In the genomic region with DNA sequence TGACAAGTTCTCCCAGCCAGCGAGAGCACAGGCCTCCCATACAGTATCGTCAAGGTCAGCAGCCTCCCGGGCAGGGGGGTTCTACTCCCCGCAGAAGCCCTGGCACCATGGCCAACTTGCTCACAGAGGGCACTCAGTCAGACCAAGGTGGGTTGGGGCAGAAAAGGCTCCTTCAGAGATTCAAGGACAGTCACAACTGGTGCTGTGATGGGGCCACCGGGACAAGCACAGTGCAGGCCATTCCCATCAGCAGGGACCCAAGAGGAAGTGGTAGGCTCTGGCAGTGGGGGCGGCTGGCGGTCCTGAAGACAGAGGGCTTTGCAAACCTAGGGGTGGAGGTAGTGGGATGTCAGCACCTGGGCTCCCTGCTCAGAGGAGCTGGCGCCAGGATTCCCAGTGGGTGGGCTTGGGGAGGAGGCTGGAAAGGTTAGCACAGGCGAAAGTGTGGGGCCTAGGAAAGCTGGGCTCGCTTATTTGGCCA, we compare ENCODE assay signal across 8 cellular contexts. TPM values are rescaled to one million over a fixed set of nuclear protein-coding genes. Genes with fewer than 3 reads are reported as not detected.
DNase-seq lines count a peak whose midpoint lies in the region; ATAC-seq, FAIRE-seq and TF ChIP-seq lines count a peak whose summit lies in the region.

No MANE protein-coding gene starts in this region.

- POLR2A ChIA-PET in CD4-positive, alpha-beta memory T cell (lab: Charles Lee; ENCODE audit: partially characterized antibody): interaction anchor here (0.9 to 22.2 kb wide), 19 partner anchors 9 to 160 kb away, joined by 3 to 3839 read pairs (median 7); partner anchors contain the start of genes FAM89B, FRMD8, MALAT1 and NEAT1
- POLR2A ChIA-PET in K562 (lab: Yijun Ruan, JAX): interaction anchor here (0.6 to 17.3 kb wide), 11 partner anchors 8 to 93 kb away, joined by 3 to 1349 read pairs (median 5); partner anchors contain the start of genes MALAT1 and NEAT1

- H3K9me3 Mint-ChIP-seq in CD4-positive, alpha-beta memory T cell: peaks cover 0 to 1% (median 0%) of the 10 kb centered on the region in 8 donors

- TF ChIP-seq CTCF in K562 (IDR thresholded peaks at IDR 0.05 in 2 of 3, conservative IDR thresholded peaks at IDR 0.05 in 1 of 3; ENCODE audit: insufficient read depth in 2 of 3, low read depth in 1 of 3, low read length in 3 of 3) (no peak), left lung (IDR thresholded peaks at IDR 0.05) (no peak)

- no peak for FAIRE-seq in K562 (lab: Jason Lieb, UNC)

- TF ChIP-seq POLR2A in K562 (conservative IDR thresholded peaks at IDR 0.05): no peak

- CTCF ChIA-PET in CD4-positive, alpha-beta memory T cell (lab: Charles Lee; ENCODE audit: partially characterized antibody): interaction anchor here (0.8 to 12.6 kb wide), 23 partner anchors 8 to 92 kb away, joined by 3 to 192 read pairs (median 10); partner anchors contain the start of genes FRMD8, MALAT1 and SLC25A45
- CTCF ChIA-PET in K562 (lab: Yijun Ruan, JAX; ENCODE audit: low intra/inter-chr PET ratio): interaction anchor here (0.9 to 1.7 kb wide), 5 partner anchors 16 to 94 kb away, joined by 3 to 21 read pairs (median 6); partner anchors contain the start of gene SLC25A45

- ATAC-seq in K562: no peak
- ATAC-seq in left lung: no peak
- ATAC-seq in HG03354 (IDR thresholded peaks at IDR 0.05; ENCODE audit: poor library complexity, severe bottlenecking, unreplicated experiment): no peak

- H3K27ac Mint-ChIP-seq in CD4-positive, alpha-beta memory T cell: peak overlapping the region; percentile 93 to 100 (median 96)

- 57% methylated on average over 10 of the region's 10 CpGs for WGBS in K562 (ENCODE audit: insufficient coverage, low coverage, missing lambda C conversion rate)

- peaks cover 57% of the 10 kb centered on the region for H3K4me1 ChIP-seq in CD4-positive, alpha-beta memory T cell (ENCODE audit: insufficient read depth, low read length)
- H3K4me1 ChIP-seq in K562 (replicated peaks in 1 of 2; ENCODE audit: control insufficient read depth in 2 of 2, insufficient read depth in 2 of 2, low read length in 2 of 2) (peaks cover 51 to 66% of the 10 kb centered on the region in 2 experiments), left lung (peaks cover 49 to 63% of the 10 kb centered on the region in 2 donors)

- no peak overlapping the region for H2AFZ ChIP-seq in K562 (ENCODE audit: low read depth, low read length)

- intact Hi-C loops in CD4-positive, alpha-beta memory T cell (cut with micrococcal nuclease): loop anchor here (2.0 to 5.0 kb wide), 2 partner anchors 50 to 60 kb away; no protein-coding TSS in a partner anchor
- intact Hi-C loops in K562 (cut with micrococcal nuclease) (loop anchor here (2.0 kb wide), 1 partner anchor 50 kb away; no protein-coding TSS in a partner anchor), left lung (cut with DNase I) (loop anchor here in 1 of 2 donors (5.0 kb wide), 1 partner anchor 90 kb away; no protein-coding TSS in a partner anchor)

- BruUV-seq in K562 (replicated peaks; lab: Mats Ljungman, UMichigan): no TSS peak

- no peak for TF ChIP-seq RAD21 in K562 (CRISPR knock-in tag; conservative IDR thresholded peaks at IDR 0.05 in 1 of 2, IDR thresholded peaks at IDR 0.05 in 1 of 2)

- H3K4me1 Mint-ChIP-seq in CD4-positive, alpha-beta memory T cell: peaks cover 30 to 65% (median 42%) of the 10 kb centered on the region in 4 donors

- DNase-seq in CD4-positive, alpha-beta memory T cell: peak in 2 of 5 donors; percentile 10 to 29
- DNase-seq in NAMALWA (ENCODE audit: low spot score) (peak; percentile 56), K562 (ENCODE audit: extremely low read depth in 1 of 4, low spot score in 3 of 4) (no peak), left lung (peak; percentile 61 to 86), superior temporal gyrus (ENCODE audit: extremely low spot score) (peak; percentile 27), SKM-1 (lab: John Stamatoyannopoulos, UW; ENCODE audit: unreplicated experiment) (no peak)
- no peak for DNase-seq in effector CD8-positive, alpha-beta T cell (lab: John Stamatoyannopoulos, UW)

- H3K9ac ChIP-seq in K562 (ENCODE audit: insufficient read depth in 1 of 2, low read depth in 2 of 2, low read length in 2 of 2): peak overlapping the region; percentile 88 to 98

- no peaks in the 10 kb centered on the region for H3K9me3 ChIP-seq in CD4-positive, alpha-beta memory T cell (ENCODE audit: control insufficient read depth in 1 of 2, low read length in 2 of 2)
- no peaks in the 10 kb centered on the region for H3K9me3 ChIP-seq in K562 (replicated peaks; ENCODE audit: control insufficient read depth, insufficient read depth, low read depth, low read length)
- H3K9me3 ChIP-seq in left lung: no peaks in the 10 kb centered on the region

- peaks cover 7% of the 10 kb centered on the region for H3K36me3 ChIP-seq in CD4-positive, alpha-beta memory T cell (ENCODE audit: insufficient read depth, low read length)
- H3K36me3 ChIP-seq in K562 (ENCODE audit: control insufficient read depth, insufficient read depth, low read length) (peaks cover 9% of the 10 kb centered on the region; the same call in 1 of the 3 replicates), left lung (peaks cover 0 to 18% of the 10 kb centered on the region in 2 donors)

- H3K9me1 ChIP-seq in K562 (ENCODE audit: control insufficient read depth, insufficient read depth, low read length): no peaks in the 10 kb centered on the region

- peak overlapping the region; percentile 91 for H3K4me2 ChIP-seq in K562 (ENCODE audit: insufficient read depth, low read length)

- H3K27me3 ChIP-seq in CD4-positive, alpha-beta memory T cell (ENCODE audit: insufficient read depth, low read length): no peaks in the 10 kb centered on the region
- H3K27me3 ChIP-seq in K562 (ENCODE audit: control insufficient read depth in 2 of 2, insufficient read depth in 2 of 2, low read length in 2 of 2): no peaks in the 10 kb centered on the region
- H3K27me3 ChIP-seq in left lung: no peaks in the 10 kb centered on the region

- H3K27ac ChIP-seq in CD4-positive, alpha-beta memory T cell (ENCODE audit: low read depth, low read length): peak overlapping the region; percentile 98
- peak overlapping the region; percentile 98 for H3K27ac ChIP-seq in K562 (ENCODE audit: extremely low read depth, low read depth, low read length)
- peak overlapping the region; percentile 99 to 100 for H3K27ac ChIP-seq in left lung

- H4K20me1 ChIP-seq in K562 (replicated peaks; ENCODE audit: control insufficient read depth, insufficient read depth, low read length): no peaks in the 10 kb centered on the region

- H3K27me3 Mint-ChIP-seq in CD4-positive, alpha-beta memory T cell: peaks cover 0 to 2% of the 10 kb centered on the region in 2 donors

- peak overlapping the region; percentile 92 to 97 (median 95) for H3K4me3 Mint-ChIP-seq in CD4-positive, alpha-beta memory T cell

- in situ Hi-C loops in K562 (cut with MboI): loop anchor here (5.0 kb wide), 1 partner anchor 95 kb away; no protein-coding TSS in a partner anchor

- H3K79me2 ChIP-seq in K562 (ENCODE audit: control insufficient read depth, insufficient read depth, low read length): peaks cover 57% of the 10 kb centered on the region

- no peak for TF ChIP-seq EP300 in K562 (IDR thresholded peaks at IDR 0.05; ENCODE audit: low read length)

- peak overlapping the region; percentile 86 to 95 for H3K4me3 ChIP-seq in CD4-positive, alpha-beta memory T cell (ENCODE audit: low read length in 2 of 2)
- H3K4me3 ChIP-seq in K562 (peak overlapping the region; percentile 4; the same call in 1 of the 2 replicates), left lung (peak overlapping the region in 1 of 2 donors; percentile 80)

- H3K36me3 Mint-ChIP-seq in CD4-positive, alpha-beta memory T cell: peaks cover 0 to 18% of the 10 kb centered on the region in 2 donors

RNA-seq across cellular contexts. Expression of gene NEAT1, which starts 5.3 kb away (rescaled TPM):
- 100 to 1,000 TPM; 685 to 687 TPM for total RNA-seq in CD4-positive, alpha-beta memory T cell
- polyA plus RNA-seq in CD4-positive, alpha-beta memory T cell: 1 to 10 TPM; 2.3 to 4.0 TPM
- total RNA-seq in K562 (2011; cell fraction: chromatin; rRNA removed; ENCODE audit: low replicate concordance): 684 and 1,510 TPM in 2 replicates
- total RNA-seq in K562 (2011; cell fraction: nucleolus; rRNA removed): 291 and 321 TPM in 2 replicates
- 737 and 1,283 TPM in 2 replicates for total RNA-seq in K562 (2011; cell fraction: nucleoplasm; rRNA removed)
- total RNA-seq in K562 (2014; rRNA removed) (15.2 and 20.1 TPM in 2 replicates), K562 (2014; rRNA removed; fragmentation: Illumina TruSeq; extraction: Trizol) (62.8 and 76.9 TPM in 2 replicates), K562 (2015; rRNA removed; fragmentation: Illumina TruSeq; extraction: Trizol) (26.3 and 31.5 TPM in 2 replicates), K562 (2021) (129 and 208 TPM in 2 replicates), left lung (1,000 to 10,000 TPM; 1,146 to 1,441 TPM)
- polyA plus RNA-seq in K562 (2011; rRNA removed) (56.2 and 171 TPM in 2 replicates), K562 (2014; fragmentation: Illumina TruSeq; extraction: Trizol) (137 and 146 TPM in 2 replicates), K562 (2014; fragmentation: Nextera tagmentation; extraction: Ambion mirVana) (10 to 100 TPM; 22.8 to 30.1 TPM), K562 (2014; rRNA removed) (382 and 389 TPM in 2 replicates)
- polyA plus RNA-seq in K562 (2011; cell fraction: cytosol; rRNA removed): 45.5 and 49.2 TPM in 2 replicates
- 234 and 651 TPM in 2 replicates for polyA plus RNA-seq in K562 (2011; cell fraction: nucleus; rRNA removed)
- 312 and 328 TPM in 2 replicates for polyA plus RNA-seq in K562 (2012)
- polyA minus RNA-seq in K562 (2011; rRNA and poly(A)+ RNA removed): 92.6 and 137 TPM in 2 replicates
- 19.9 and 35.6 TPM in 2 replicates for polyA minus RNA-seq in K562 (2011; cell fraction: cytosol; rRNA and poly(A)+ RNA removed)
- polyA minus RNA-seq in K562 (2011; cell fraction: nucleus; rRNA and poly(A)+ RNA removed): 168 and 220 TPM in 2 replicates

RNA-seq across cellular contexts. Expression of gene FRMD8, which starts 30.8 kb away (rescaled TPM):
- 10 to 100 TPM; 69.1 to 71.2 TPM for total RNA-seq in CD4-positive, alpha-beta memory T cell
- polyA plus RNA-seq in CD4-positive, alpha-beta memory T cell: 10 to 100 TPM; 44.1 to 55.6 TPM
- 28.5 and 83.6 TPM in 2 replicates for total RNA-seq in K562 (2011; cell fraction: chromatin; rRNA removed; ENCODE audit: low replicate concordance)
- total RNA-seq in K562 (2011; cell fraction: nucleolus; rRNA removed): 89.6 and 96.9 TPM in 2 replicates
- total RNA-seq in K562 (2011; cell fraction: nucleoplasm; rRNA removed): 32.8 and 36.5 TPM in 2 replicates
- total RNA-seq in K562 (2014; rRNA removed) (34.6 and 46.5 TPM in 2 replicates), K562 (2014; rRNA removed; fragmentation: Illumina TruSeq; extraction: Trizol) (6.2 and 8.6 TPM in 2 replicates), K562 (2015; rRNA removed; fragmentation: Illumina TruSeq; extraction: Trizol) (15.0 and 15.8 TPM in 2 replicates), K562 (2021) (44.2 and 54.5 TPM in 2 replicates), left lung (10 to 100 TPM; 31.7 to 31.9 TPM)
- polyA plus RNA-seq in K562 (2011; rRNA removed) (16.0 and 19.9 TPM in 2 replicates), K562 (2014; fragmentation: Illumina TruSeq; extraction: Trizol) (12.0 and 19.4 TPM in 2 replicates), K562 (2014; fragmentation: Nextera tagmentation; extraction: Ambion mirVana) (1 to 10 TPM; 4.5 to 5.0 TPM), K562 (2014; rRNA removed) (33.4 and 41.7 TPM in 2 replicates)
- polyA plus RNA-seq in K562 (2011; cell fraction: cytosol; rRNA removed): 24.0 and 43.0 TPM in 2 replicates
- 25.1 and 46.6 TPM in 2 replicates for polyA plus RNA-seq in K562 (2011; cell fraction: nucleus; rRNA removed)
- polyA plus RNA-seq in K562 (2012): 21.4 and 22.5 TPM in 2 replicates
- polyA minus RNA-seq in K562 (2011; rRNA and poly(A)+ RNA removed): 8.4 and 13.5 TPM in 2 replicates
- 21.0 and 21.1 TPM in 2 replicates for polyA minus RNA-seq in K562 (2011; cell fraction: cytosol; rRNA and poly(A)+ RNA removed)
- polyA minus RNA-seq in K562 (2011; cell fraction: nucleus; rRNA and poly(A)+ RNA removed): 28.1 and 34.6 TPM in 2 replicates

RNA-seq across cellular contexts. Expression of gene SLC25A45, which starts 34.8 kb away (rescaled TPM):
- total RNA-seq in CD4-positive, alpha-beta memory T cell: 10 to 100 TPM; 17.0 to 24.2 TPM
- polyA plus RNA-seq in CD4-positive, alpha-beta memory T cell: 10 to 100 TPM in 1 of 2 donors, 1 to 10 TPM in 1; 7.2 to 15.0 TPM
- 2.5 and 2.9 TPM in 2 replicates for total RNA-seq in K562 (2011; cell fraction: chromatin; rRNA removed; ENCODE audit: low replicate concordance)
- 2.7 and 3.6 TPM in 2 replicates for total RNA-seq in K562 (2011; cell fraction: nucleolus; rRNA removed)
- 2.3 and 2.7 TPM in 2 replicates for total RNA-seq in K562 (2011; cell fraction: nucleoplasm; rRNA removed)
- total RNA-seq in K562 (2014; rRNA removed): 0.82 and 2.3 TPM in 2 replicates
- 0.55 and 0.57 TPM in 2 replicates for total RNA-seq in K562 (2014; rRNA removed; fragmentation: Illumina TruSeq; extraction: Trizol)
- total RNA-seq in K562 (2015; rRNA removed; fragmentation: Illumina TruSeq; extraction: Trizol): 0.40 and 0.45 TPM in 2 replicates
- total RNA-seq in K562 (2021): 0.92 and 2.2 TPM in 2 replicates
- 0.61 and 0.81 TPM in 2 replicates for polyA plus RNA-seq in K562 (2011; rRNA removed)
- polyA plus RNA-seq in K562 (2011; cell fraction: cytosol; rRNA removed): 0.49 and 0.85 TPM in 2 replicates
- 1.2 and 3.9 TPM in 2 replicates for polyA plus RNA-seq in K562 (2011; cell fraction: nucleus; rRNA removed)
- polyA plus RNA-seq in K562 (2012): 1.3 and 1.4 TPM in 2 replicates
- polyA plus RNA-seq in K562 (2014; fragmentation: Illumina TruSeq; extraction: Trizol): 0.51 and 0.68 TPM in 2 replicates
- polyA plus RNA-seq in K562 (2014; fragmentation: Nextera tagmentation; extraction: Ambion mirVana): under 1 TPM; 0.15 to 0.34 TPM
- polyA plus RNA-seq in K562 (2014; rRNA removed): 0.93 and 1.1 TPM in 2 replicates
- 0.35 and 0.42 TPM in 2 replicates for polyA minus RNA-seq in K562 (2011; rRNA and poly(A)+ RNA removed)
- 0.76 and 0.91 TPM in 2 replicates for polyA minus RNA-seq in K562 (2011; cell fraction: cytosol; rRNA and poly(A)+ RNA removed)
- 0.40 and 0.56 TPM in 2 replicates for polyA minus RNA-seq in K562 (2011; cell fraction: nucleus; rRNA and poly(A)+ RNA removed)
- total RNA-seq in left lung: 1 to 10 TPM; 8.4 to 9.8 TPM

Comparison
In these comparisons a context has a peak if more than half of its experiments do, and no peak if none do; other contexts are left out.
1. DNase-seq: peak in NAMALWA (single experiment), left lung (2 of 2) and superior temporal gyrus (single experiment); none in K562 (0 of 4), SKM-1 (single experiment) and effector CD8-positive, alpha-beta T cell (single experiment).
2. Peak in every context shown above with its lines, with median percentiles within 50 percentile points of each other: H3K27ac ChIP-seq.